1 cellular context compared by ENCODE assay signal in the genomic region with DNA sequence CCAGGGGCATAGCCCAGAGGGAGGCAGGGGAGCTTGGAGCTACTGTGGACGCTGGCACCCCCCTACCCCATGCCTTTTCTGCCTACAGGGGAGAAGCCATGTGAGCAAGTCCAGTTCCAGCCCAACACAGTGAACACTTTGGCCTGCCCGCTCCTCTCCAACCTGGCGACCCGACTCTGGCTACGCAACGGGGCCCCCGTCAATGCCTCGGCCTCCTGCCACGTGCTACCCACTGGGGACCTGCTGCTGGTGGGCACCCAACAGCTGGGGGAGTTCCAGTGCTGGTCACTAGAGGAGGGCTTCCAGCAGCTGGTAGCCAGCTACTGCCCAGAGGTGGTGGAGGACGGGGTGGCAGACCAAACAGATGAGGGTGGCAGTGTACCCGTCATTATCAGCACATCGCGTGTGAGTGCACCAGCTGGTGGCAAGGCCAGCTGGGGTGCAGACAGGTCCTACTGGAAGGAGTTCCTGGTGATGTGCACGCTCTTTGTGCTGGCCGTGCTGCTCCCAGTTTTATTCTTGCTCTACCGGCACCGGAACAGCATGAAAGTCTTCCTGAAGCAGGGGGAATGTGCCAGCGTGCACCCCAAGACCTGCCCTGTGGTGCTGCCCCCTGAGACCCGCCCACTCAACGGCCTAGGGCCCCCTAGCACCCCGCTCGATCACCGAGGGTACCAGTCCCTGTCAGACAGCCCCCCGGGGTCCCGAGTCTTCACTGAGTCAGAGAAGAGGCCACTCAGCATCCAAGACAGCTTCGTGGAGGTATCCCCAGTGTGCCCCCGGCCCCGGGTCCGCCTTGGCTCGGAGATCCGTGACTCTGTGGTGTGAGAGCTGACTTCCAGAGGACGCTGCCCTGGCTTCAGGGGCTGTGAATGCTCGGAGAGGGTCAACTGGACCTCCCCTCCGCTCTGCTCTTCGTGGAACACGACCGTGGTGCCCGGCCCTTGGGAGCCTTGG.
TF ChIP-seq lines count a peak whose summit lies in the region.

No MANE protein-coding gene starts in this region.

TF ChIP-seq in K562, 482 proteins besides CTCF, POLR2A, EP300 and RAD21:
- peak; percentile 63 for TF ChIP-seq POLR2G (IDR thresholded peaks at IDR 0.05; ENCODE audit: low read depth, low read length)
- TF ChIP-seq POLR2B (IDR thresholded peaks at IDR 0.05; ENCODE audit: low read depth, partially characterized antibody): no peak
- no peak for TF ChIP-seq NCOA4 (IDR thresholded peaks at IDR 0.05; ENCODE audit: partially characterized antibody)
